In genomic region chr4:107453231-107453630, GRCh38 we compare ENCODE assay signal across 26 cellular contexts.
"Had no signal": no experiment of that assay in that cellular context is flagged by ENCODE, and none has a peak within 500 bp of the region (broad histone marks: within the 10 kb centered on the region; RNA-seq: fewer than 3 reads in every experiment).

No MANE protein-coding gene starts in this region.

- H3K4me3 ChIP-seq: MG63, Peyer's patch had no signal

- H3K27me3 ChIP-seq: MG63, Peyer's patch had no signal

- FAIRE-seq: astrocyte had no signal

- DNase-seq: activated CD4-positive, alpha-beta T cell treated with anti-CD3 and anti-CD28 coated beads for 48 hours; activated CD4-positive, alpha-beta T cell treated with anti-CD3 and anti-CD28 coated beads, Interleukin-2, amount 50 U/mL, for 4 hours; activated CD4-positive, CD25-positive, alpha-beta regulatory T cell treated with anti-CD3 and anti-CD28 coated beads, Interleukin-2, amount 50 U/mL, for 72 hours; activated CD8-positive, alpha-beta T cell treated with anti-CD3 and anti-CD28 coated beads, Interleukin-2, amount 10 ng/mL, durations not matched to agents 7 days and 5 days; activated effector memory CD4-positive, alpha-beta T cell treated with anti-CD3 and anti-CD28 coated beads, Interleukin-2, amount 50 U/mL, for 16 hours; activated naive CD4-positive, alpha-beta T cell treated with Interleukin-2 at 50 U/mL for 16 hours; activated naive CD8-positive, alpha-beta T cell treated with anti-CD3 and anti-CD28 coated beads, Interleukin-2, amount 50 U/mL, for 24 hours; activated T-cell treated with anti-CD3 and anti-CD28 coated beads, Interleukin-2, amount 50 U/mL, for 24 hours; amygdala; KG1; MG63; MV-4-11; NCI-H1105; NCI-H1436; NCI-H187; NCI-H2081; NCI-H510A treated with DMSO at 0.1 percent for 48 hours; NCI-H69; NK-92 treated with Interleukin-12 subunit alpha and Interleukin-12 subunit beta, amount 100 ng/mL, for 24 hours; OCI-M1; Peyer's patch; SHP77; T-helper 9 cell had no signal

- H3K27ac ChIP-seq: Peyer's patch had no signal

- ATAC-seq: activated CD8-positive, alpha-beta T cell treated with anti-CD3 and anti-CD28 coated beads, Interleukin-2, amount 10 ng/mL, durations not matched to agents 7 days and 5 days; activated naive CD4-positive, alpha-beta T cell treated with anti-CD3 and anti-CD28 coated beads, Interleukin-2, amount 50 U/mL, for 72 hours; activated naive CD8-positive, alpha-beta T cell treated with anti-CD3 and anti-CD28 coated beads, Interleukin-2, amount 50 U/mL, for 24 hours; WTC11 had no signal

- H3K36me3 ChIP-seq: MG63, Peyer's patch had no signal

- H3K9me3 ChIP-seq: MG63, Peyer's patch had no signal

- H3K4me1 ChIP-seq: Peyer's patch had no signal
